ENCODE assay signal across 8 cellular contexts in the genomic region with DNA sequence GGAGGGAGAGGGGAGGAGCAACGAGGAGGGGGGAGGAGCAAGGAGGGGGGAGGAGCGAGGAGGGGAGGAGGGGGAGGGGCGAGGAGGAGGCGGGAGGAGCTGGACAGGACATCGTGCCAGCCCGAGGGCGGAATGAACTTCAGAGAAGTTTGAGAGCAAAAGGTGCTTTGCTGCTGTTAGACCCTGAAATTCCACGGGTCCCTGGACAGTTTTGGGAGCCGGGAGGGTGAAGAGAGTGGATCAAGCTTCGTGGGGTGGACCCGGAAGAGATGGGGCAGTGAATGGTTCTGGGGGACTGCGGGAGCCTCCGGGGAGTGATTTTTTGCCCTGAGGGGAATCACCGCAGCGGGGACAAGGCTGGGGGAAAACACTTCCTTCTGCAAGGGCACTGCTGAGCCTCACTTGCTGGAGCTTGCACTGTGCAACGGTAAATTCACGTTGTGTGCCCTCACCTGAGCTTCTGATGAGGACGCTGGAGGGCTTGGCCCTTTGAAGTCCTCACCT. TPM values are rescaled to one million over a fixed set of nuclear protein-coding genes. Genes with fewer than 3 reads are reported as not detected.
DNase-seq lines count a peak whose midpoint lies in the region; ATAC-seq and TF ChIP-seq lines count a peak whose summit lies in the region.

No MANE protein-coding gene starts in this region.

- H3K36me3 ChIP-seq in KOPT-K1 (ENCODE audit: insufficient read depth, low read length) (no peaks in the 10 kb centered on the region), right atrium auricular region (no peaks in the 10 kb centered on the region), subcutaneous abdominal adipose tissue (ENCODE audit: control insufficient read depth in 5 of 5, insufficient read depth in 5 of 5, low read length in 5 of 5) (no peaks in the 10 kb centered on the region)

- TF ChIP-seq CTCF in CD14-positive monocyte (IDR thresholded peaks at IDR 0.05): no peak
- no peak for TF ChIP-seq CTCF in right atrium auricular region (IDR thresholded peaks at IDR 0.05)

- H3K4me3 ChIP-seq in right atrium auricular region: peak overlapping the region in 1 of 2 donors; percentile 31
- H3K4me3 ChIP-seq in subcutaneous abdominal adipose tissue (ENCODE audit: low read depth in 1 of 5, low read length in 5 of 5): peak overlapping the region; percentile 48 to 60 (median 52)

- H3K9ac ChIP-seq in subcutaneous abdominal adipose tissue (ENCODE audit: low read length in 5 of 5): no peak overlapping the region

- peak overlapping the region; percentile 84 to 99 for H3K4me3 Mint-ChIP-seq in CD14-positive monocyte
- H3K4me3 Mint-ChIP-seq in activated CD8-positive, alpha-beta T cell treated with anti-CD3 and anti-CD28 coated beads, Interleukin-2, amount 10 ng/mL, durations not matched to agents 7 days and 5 days: peak overlapping the region; percentile 75

- H3K9me3 ChIP-seq in KOPT-K1 (ENCODE audit: insufficient read depth, low read length, poor library complexity, severe bottlenecking): peaks cover 8% of the 10 kb centered on the region
- H3K9me3 ChIP-seq in right atrium auricular region: peaks cover 0 to 13% of the 10 kb centered on the region in 2 donors
- peaks cover 0 to 6% (median 0%) of the 10 kb centered on the region in 5 donors for H3K9me3 ChIP-seq in subcutaneous abdominal adipose tissue (ENCODE audit: control insufficient read depth in 5 of 5, low read length in 5 of 5)

- CTCF ChIA-PET in activated CD8-positive, alpha-beta T cell treated with anti-CD3 and anti-CD28 coated beads, Interleukin-2, amount 10 ng/mL, durations not matched to agents 7 days and 5 days (lab: Charles Lee): interaction anchor here (0.6 to 4.5 kb wide), 11 partner anchors 14 to 182 kb away, joined by 3 to 53 read pairs (median 7); partner anchors contain the start of genes PSMD13 and PTDSS2

- peak; percentile 52 for ATAC-seq in activated CD8-positive, alpha-beta T cell treated with anti-CD3 and anti-CD28 coated beads, Interleukin-2, amount 10 ng/mL, durations not matched to agents 7 days and 5 days
- ATAC-seq in GM19328 (IDR thresholded peaks at IDR 0.05; ENCODE audit: unreplicated experiment) (no peak), HG03025 (IDR thresholded peaks at IDR 0.05; ENCODE audit: low FRiP score, unreplicated experiment) (no peak)

- peaks cover 0 to 2% of the 10 kb centered on the region in 2 donors for H3K36me3 Mint-ChIP-seq in CD14-positive monocyte
- peaks cover 3% of the 10 kb centered on the region for H3K36me3 Mint-ChIP-seq in activated CD8-positive, alpha-beta T cell treated with anti-CD3 and anti-CD28 coated beads, Interleukin-2, amount 10 ng/mL, durations not matched to agents 7 days and 5 days (ENCODE audit: low read depth)

- H3K27me3 ChIP-seq in right atrium auricular region (no peaks in the 10 kb centered on the region), subcutaneous abdominal adipose tissue (ENCODE audit: control insufficient read depth in 5 of 5, insufficient read depth in 4 of 5, low read length in 5 of 5) (peaks cover 0 to 7% (median 3%) of the 10 kb centered on the region in 5 donors)

- H3K4me1 ChIP-seq in right atrium auricular region: no peaks in the 10 kb centered on the region
- peaks cover 0 to 26% (median 6%) of the 10 kb centered on the region in 5 donors for H3K4me1 ChIP-seq in subcutaneous abdominal adipose tissue (ENCODE audit: control insufficient read depth in 5 of 5, insufficient read depth in 5 of 5, low read length in 5 of 5)

- H3K27ac ChIP-seq in KOPT-K1 (ENCODE audit: low read depth, low read length, poor library complexity, severe bottlenecking): peak overlapping the region; percentile 95
- peak overlapping the region; percentile 48 to 53 for H3K27ac ChIP-seq in right atrium auricular region
- peak overlapping the region; percentile 30 for H3K27ac ChIP-seq in subcutaneous abdominal adipose tissue (ENCODE audit: low read depth, low read length)

- H3K4me1 Mint-ChIP-seq in CD14-positive monocyte: peaks cover 35% of the 10 kb centered on the region
- H3K4me1 Mint-ChIP-seq in activated CD8-positive, alpha-beta T cell treated with anti-CD3 and anti-CD28 coated beads, Interleukin-2, amount 10 ng/mL, durations not matched to agents 7 days and 5 days (ENCODE audit: low read depth): peaks cover 35% of the 10 kb centered on the region

- intact Hi-C loops in CD14-positive monocyte (cut with micrococcal nuclease): loop anchor here in 1 of 2 donors (5.0 kb wide), 2 partner anchors 40 to 60 kb away; partner anchors contain the start of genes BET1L, IFITM2 and RIC8A

- H3K27me3 Mint-ChIP-seq in CD14-positive monocyte (ENCODE audit: low read depth in 3 of 3): peaks cover 0 to 9% (median 2%) of the 10 kb centered on the region in 3 donors
- H3K27me3 Mint-ChIP-seq in activated CD8-positive, alpha-beta T cell treated with anti-CD3 and anti-CD28 coated beads, Interleukin-2, amount 10 ng/mL, durations not matched to agents 7 days and 5 days (ENCODE audit: low read depth): no peaks in the 10 kb centered on the region

- peaks cover 0 to 8% (median 4%) of the 10 kb centered on the region in 7 donors for H3K9me3 Mint-ChIP-seq in CD14-positive monocyte
- H3K9me3 Mint-ChIP-seq in activated CD8-positive, alpha-beta T cell treated with anti-CD3 and anti-CD28 coated beads, Interleukin-2, amount 10 ng/mL, durations not matched to agents 7 days and 5 days (ENCODE audit: insufficient read depth): no peaks in the 10 kb centered on the region

- POLR2A ChIA-PET in activated CD8-positive, alpha-beta T cell treated with anti-CD3 and anti-CD28 coated beads, Interleukin-2, amount 10 ng/mL, durations not matched to agents 7 days and 5 days (lab: Charles Lee): interaction anchor here (0.7 to 3.5 kb wide), 21 partner anchors 8 to 239 kb away, joined by 3 to 115 read pairs (median 6); partner anchors contain the start of genes BET1L, IFITM1, NLRP6 and PGGHG

- DNase-seq in CD14-positive monocyte (ENCODE audit: low spot score) (no peak), right atrium auricular region (ENCODE audit: low spot score) (no peak), NCI-H446 (lab: John Stamatoyannopoulos, UW) (no peak)
- peak; percentile 81 for DNase-seq in activated CD8-positive, alpha-beta T cell treated with anti-CD3 and anti-CD28 coated beads, Interleukin-2, amount 10 ng/mL, durations not matched to agents 7 days and 5 days

- peak overlapping the region; percentile 97 to 100 (median 99) for H3K27ac Mint-ChIP-seq in CD14-positive monocyte
- peak overlapping the region; percentile 92 for H3K27ac Mint-ChIP-seq in activated CD8-positive, alpha-beta T cell treated with anti-CD3 and anti-CD28 coated beads, Interleukin-2, amount 10 ng/mL, durations not matched to agents 7 days and 5 days

RNA-seq across cellular contexts. Expression of gene NLRP6, which starts 10.7 kb away (rescaled TPM):
- polyA plus RNA-seq in CD14-positive monocyte: under 1 TPM; 0.10 to 0.24 TPM
- total RNA-seq in activated CD8-positive, alpha-beta T cell treated with anti-CD3 and anti-CD28 coated beads, Interleukin-2, amount 10 ng/mL, durations not matched to agents 7 days and 5 days: 10 to 100 TPM; 29.7 to 30.8 TPM
- total RNA-seq in right atrium auricular region: under 1 TPM; 0.19 to 0.20 TPM

RNA-seq across cellular contexts. Expression of gene PGGHG, which starts 21.4 kb away (rescaled TPM):
- polyA plus RNA-seq in CD14-positive monocyte: 1 to 10 TPM; 1.6 to 2.1 TPM
- 100 to 1,000 TPM; 487 to 541 TPM for total RNA-seq in activated CD8-positive, alpha-beta T cell treated with anti-CD3 and anti-CD28 coated beads, Interleukin-2, amount 10 ng/mL, durations not matched to agents 7 days and 5 days
- total RNA-seq in right atrium auricular region: 1 to 10 TPM; 4.9 to 9.4 TPM

RNA-seq across cellular contexts. Expression of gene PSMD13, which starts 30.8 kb away (rescaled TPM):
- 100 to 1,000 TPM; 218 to 272 TPM for polyA plus RNA-seq in CD14-positive monocyte
- 100 to 1,000 TPM; 164 to 173 TPM for total RNA-seq in activated CD8-positive, alpha-beta T cell treated with anti-CD3 and anti-CD28 coated beads, Interleukin-2, amount 10 ng/mL, durations not matched to agents 7 days and 5 days
- 10 to 100 TPM; 75.3 to 80.3 TPM for total RNA-seq in right atrium auricular region

RNA-seq across cellular contexts. Expression of gene SIRT3, which starts 31.4 kb away (rescaled TPM):
- polyA plus RNA-seq in CD14-positive monocyte: 1 to 10 TPM; 4.3 TPM
- total RNA-seq in activated CD8-positive, alpha-beta T cell treated with anti-CD3 and anti-CD28 coated beads, Interleukin-2, amount 10 ng/mL, durations not matched to agents 7 days and 5 days: 10 to 100 TPM; 13.1 to 15.0 TPM
- total RNA-seq in right atrium auricular region: 10 to 100 TPM; 18.3 to 31.4 TPM

RNA-seq across cellular contexts. Expression of gene IFITM5, which starts 31.8 kb away (rescaled TPM):
- not detected for polyA plus RNA-seq in CD14-positive monocyte
- not detected for total RNA-seq in activated CD8-positive, alpha-beta T cell treated with anti-CD3 and anti-CD28 coated beads, Interleukin-2, amount 10 ng/mL, durations not matched to agents 7 days and 5 days
- total RNA-seq in right atrium auricular region: not detected

Comparison
In these comparisons a context has a peak if more than half of its experiments do, and no peak if none do; other contexts are left out.
1. H3K27ac ChIP-seq: peak in every context shown above with its lines; median percentile 95 in KOPT-K1; 50 in right atrium auricular region; 30 in subcutaneous abdominal adipose tissue.
2. RNA of gene NLRP6, which starts 10.7 kb away (total RNA-seq): 29.7 to 30.8 TPM in activated CD8-positive, alpha-beta T cell treated with anti-CD3 and anti-CD28 coated beads, Interleukin-2, amount 10 ng/mL, durations not matched to agents 7 days and 5 days; 0.19 to 0.20 TPM in right atrium auricular region; every median in the first group is over 10 times any median in the second.
3. RNA of gene PGGHG, which starts 21.4 kb away (total RNA-seq): 487 to 541 TPM in activated CD8-positive, alpha-beta T cell treated with anti-CD3 and anti-CD28 coated beads, Interleukin-2, amount 10 ng/mL, durations not matched to agents 7 days and 5 days; 4.9 to 9.4 TPM in right atrium auricular region; every median in the first group is over 10 times any median in the second.